Comparison of ENCODE assay signal across 1 cellular context in the genomic region with DNA sequence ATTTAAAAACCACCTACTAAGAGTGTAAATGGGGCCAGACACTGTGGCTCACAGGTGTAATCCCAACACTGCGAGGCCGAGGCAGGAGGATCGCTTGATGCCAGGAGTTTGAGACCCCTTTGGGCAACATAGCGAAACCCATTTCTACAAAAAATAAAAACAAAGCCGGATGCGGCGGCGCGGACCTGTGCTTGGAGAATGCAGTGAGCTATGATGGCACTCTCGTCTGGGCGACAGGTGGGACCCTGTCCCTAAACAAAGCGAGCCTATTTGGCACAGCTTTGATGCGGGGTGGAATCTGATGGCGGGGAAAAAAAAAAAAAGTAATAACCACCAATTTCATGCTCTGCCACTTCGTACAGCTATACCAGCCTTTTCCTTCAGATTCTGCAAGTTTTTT.
TF ChIP-seq lines count a peak whose summit lies in the region.

No MANE protein-coding gene starts in this region.

TF ChIP-seq in WTC11, 78 proteins besides CTCF, POLR2A, EP300 and RAD21 (continued from another document):
- TF ChIP-seq, protein P1, sequence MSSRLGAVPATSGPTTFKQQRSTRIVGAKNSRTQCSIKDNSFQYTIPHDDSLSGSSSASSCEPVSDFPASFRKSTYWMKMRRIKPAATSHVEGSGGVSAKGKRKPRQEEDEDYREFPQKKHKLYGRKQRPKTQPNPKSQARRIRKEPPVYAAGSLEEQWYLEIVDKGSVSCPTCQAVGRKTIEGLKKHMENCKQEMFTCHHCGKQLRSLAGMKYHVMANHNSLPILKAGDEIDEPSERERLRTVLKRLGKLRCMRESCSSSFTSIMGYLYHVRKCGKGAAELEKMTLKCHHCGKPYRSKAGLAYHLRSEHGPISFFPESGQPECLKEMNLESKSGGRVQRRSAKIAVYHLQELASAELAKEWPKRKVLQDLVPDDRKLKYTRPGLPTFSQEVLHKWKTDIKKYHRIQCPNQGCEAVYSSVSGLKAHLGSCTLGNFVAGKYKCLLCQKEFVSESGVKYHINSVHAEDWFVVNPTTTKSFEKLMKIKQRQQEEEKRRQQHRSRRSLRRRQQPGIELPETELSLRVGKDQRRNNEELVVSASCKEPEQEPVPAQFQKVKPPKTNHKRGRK (CRISPR knock-in tag; IDR thresholded peaks at IDR 0.05; ENCODE audit: borderline replicate concordance) = no peak
- no peak for TF ChIP-seq ZNF263 (CRISPR knock-in tag; IDR thresholded peaks at IDR 0.05; ENCODE audit: low read depth)
- TF ChIP-seq, protein P2, sequence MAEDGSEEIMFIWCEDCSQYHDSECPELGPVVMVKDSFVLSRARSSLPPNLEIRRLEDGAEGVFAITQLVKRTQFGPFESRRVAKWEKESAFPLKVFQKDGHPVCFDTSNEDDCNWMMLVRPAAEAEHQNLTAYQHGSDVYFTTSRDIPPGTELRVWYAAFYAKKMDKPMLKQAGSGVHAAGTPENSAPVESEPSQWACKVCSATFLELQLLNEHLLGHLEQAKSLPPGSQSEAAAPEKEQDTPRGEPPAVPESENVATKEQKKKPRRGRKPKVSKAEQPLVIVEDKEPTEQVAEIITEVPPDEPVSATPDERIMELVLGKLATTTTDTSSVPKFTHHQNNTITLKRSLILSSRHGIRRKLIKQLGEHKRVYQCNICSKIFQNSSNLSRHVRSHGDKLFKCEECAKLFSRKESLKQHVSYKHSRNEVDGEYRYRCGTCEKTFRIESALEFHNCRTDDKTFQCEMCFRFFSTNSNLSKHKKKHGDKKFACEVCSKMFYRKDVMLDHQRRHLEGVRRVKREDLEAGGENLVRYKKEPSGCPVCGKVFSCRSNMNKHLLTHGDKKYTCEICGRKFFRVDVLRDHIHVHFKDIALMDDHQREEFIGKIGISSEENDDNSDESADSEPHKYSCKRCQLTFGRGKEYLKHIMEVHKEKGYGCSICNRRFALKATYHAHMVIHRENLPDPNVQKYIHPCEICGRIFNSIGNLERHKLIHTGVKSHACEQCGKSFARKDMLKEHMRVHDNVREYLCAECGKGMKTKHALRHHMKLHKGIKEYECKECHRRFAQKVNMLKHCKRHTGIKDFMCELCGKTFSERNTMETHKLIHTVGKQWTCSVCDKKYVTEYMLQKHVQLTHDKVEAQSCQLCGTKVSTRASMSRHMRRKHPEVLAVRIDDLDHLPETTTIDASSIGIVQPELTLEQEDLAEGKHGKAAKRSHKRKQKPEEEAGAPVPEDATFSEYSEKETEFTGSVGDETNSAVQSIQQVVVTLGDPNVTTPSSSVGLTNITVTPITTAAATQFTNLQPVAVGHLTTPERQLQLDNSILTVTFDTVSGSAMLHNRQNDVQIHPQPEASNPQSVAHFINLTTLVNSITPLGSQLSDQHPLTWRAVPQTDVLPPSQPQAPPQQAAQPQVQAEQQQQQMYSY (CRISPR knock-in tag; IDR thresholded peaks at IDR 0.05) = no peak
- no peak for TF ChIP-seq RORB (CRISPR knock-in tag; IDR thresholded peaks at IDR 0.05)
- TF ChIP-seq, protein P3, sequence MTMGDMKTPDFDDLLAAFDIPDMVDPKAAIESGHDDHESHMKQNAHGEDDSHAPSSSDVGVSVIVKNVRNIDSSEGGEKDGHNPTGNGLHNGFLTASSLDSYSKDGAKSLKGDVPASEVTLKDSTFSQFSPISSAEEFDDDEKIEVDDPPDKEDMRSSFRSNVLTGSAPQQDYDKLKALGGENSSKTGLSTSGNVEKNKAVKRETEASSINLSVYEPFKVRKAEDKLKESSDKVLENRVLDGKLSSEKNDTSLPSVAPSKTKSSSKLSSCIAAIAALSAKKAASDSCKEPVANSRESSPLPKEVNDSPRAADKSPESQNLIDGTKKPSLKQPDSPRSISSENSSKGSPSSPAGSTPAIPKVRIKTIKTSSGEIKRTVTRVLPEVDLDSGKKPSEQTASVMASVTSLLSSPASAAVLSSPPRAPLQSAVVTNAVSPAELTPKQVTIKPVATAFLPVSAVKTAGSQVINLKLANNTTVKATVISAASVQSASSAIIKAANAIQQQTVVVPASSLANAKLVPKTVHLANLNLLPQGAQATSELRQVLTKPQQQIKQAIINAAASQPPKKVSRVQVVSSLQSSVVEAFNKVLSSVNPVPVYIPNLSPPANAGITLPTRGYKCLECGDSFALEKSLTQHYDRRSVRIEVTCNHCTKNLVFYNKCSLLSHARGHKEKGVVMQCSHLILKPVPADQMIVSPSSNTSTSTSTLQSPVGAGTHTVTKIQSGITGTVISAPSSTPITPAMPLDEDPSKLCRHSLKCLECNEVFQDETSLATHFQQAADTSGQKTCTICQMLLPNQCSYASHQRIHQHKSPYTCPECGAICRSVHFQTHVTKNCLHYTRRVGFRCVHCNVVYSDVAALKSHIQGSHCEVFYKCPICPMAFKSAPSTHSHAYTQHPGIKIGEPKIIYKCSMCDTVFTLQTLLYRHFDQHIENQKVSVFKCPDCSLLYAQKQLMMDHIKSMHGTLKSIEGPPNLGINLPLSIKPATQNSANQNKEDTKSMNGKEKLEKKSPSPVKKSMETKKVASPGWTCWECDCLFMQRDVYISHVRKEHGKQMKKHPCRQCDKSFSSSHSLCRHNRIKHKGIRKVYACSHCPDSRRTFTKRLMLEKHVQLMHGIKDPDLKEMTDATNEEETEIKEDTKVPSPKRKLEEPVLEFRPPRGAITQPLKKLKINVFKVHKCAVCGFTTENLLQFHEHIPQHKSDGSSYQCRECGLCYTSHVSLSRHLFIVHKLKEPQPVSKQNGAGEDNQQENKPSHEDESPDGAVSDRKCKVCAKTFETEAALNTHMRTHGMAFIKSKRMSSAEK (CRISPR knock-in tag; IDR thresholded peaks at IDR 0.05; ENCODE audit: borderline replicate concordance) = no peak
